Comparison of ENCODE assay signal across 24 cellular contexts in genomic region chr6:36542041-36542440, GRCh38. TPM values are rescaled to one million over a fixed set of nuclear protein-coding genes. Genes with fewer than 3 reads are reported as not detected.
DNase-seq lines count a peak whose midpoint lies in the region; ATAC-seq and TF ChIP-seq lines count a peak whose summit lies in the region.
"Had no signal": no experiment of that assay in that cellular context is flagged by ENCODE, and none has a peak within 500 bp of the region (broad histone marks: within the 10 kb centered on the region; RNA-seq: fewer than 3 reads in every experiment).

No MANE protein-coding gene starts in this region.

- H3K36me3 ChIP-seq in CD4-positive, alpha-beta memory T cell (ENCODE audit: insufficient read depth, low read length) = peaks cover 32% of the 10 kb centered on the region

- peak overlapping the region; percentile 25 for H3K27ac Mint-ChIP-seq in activated CD4-positive, alpha-beta T cell treated with anti-CD3 and anti-CD28 coated beads, Interleukin-2, amount 10 ng/mL, durations not matched to agents 24 days and 14 days
- peak overlapping the region in 5 of 7 donors; percentile 47 to 94 (median 68) for H3K27ac Mint-ChIP-seq in CD4-positive, alpha-beta memory T cell
- H3K27ac Mint-ChIP-seq in activated CD4-positive, alpha-beta memory T cell treated with anti-CD3 and anti-CD28 coated beads for 36 hours = peak overlapping the region; percentile 57
- H3K27ac Mint-ChIP-seq in naive thymus-derived CD8-positive, alpha-beta T cell = peak overlapping the region in 9 of 10 donors; percentile 61 to 99 (median 96)

- intact Hi-C loops in activated CD4-positive, alpha-beta T cell treated with anti-CD3 and anti-CD28 coated beads, Interleukin-2, amount 10 ng/mL, durations not matched to agents 24 days and 14 days (cut with micrococcal nuclease) = no loop called here
- intact Hi-C loops in CD4-positive, alpha-beta memory T cell (cut with micrococcal nuclease) = no loop called here
- intact Hi-C loops in activated CD4-positive, alpha-beta memory T cell treated with anti-CD3 and anti-CD28 coated beads for 36 hours (cut with micrococcal nuclease) = no loop called here

- H3K27me3 Mint-ChIP-seq in activated CD4-positive, alpha-beta T cell treated with anti-CD3 and anti-CD28 coated beads, Interleukin-2, amount 10 ng/mL, durations not matched to agents 24 days and 14 days = no peaks in the 10 kb centered on the region
- no peaks in the 10 kb centered on the region for H3K27me3 Mint-ChIP-seq in CD4-positive, alpha-beta memory T cell
- H3K27me3 Mint-ChIP-seq in activated CD4-positive, alpha-beta memory T cell treated with anti-CD3 and anti-CD28 coated beads for 36 hours = no peaks in the 10 kb centered on the region
- H3K27me3 Mint-ChIP-seq in naive thymus-derived CD8-positive, alpha-beta T cell = no peaks in the 10 kb centered on the region
- H3K27me3 Mint-ChIP-seq: IgD-negative memory B cell had no signal

- H3K27ac ChIP-seq in CD4-positive, alpha-beta memory T cell (ENCODE audit: low read depth, low read length) = peak overlapping the region; percentile 31
- H3K27ac ChIP-seq: epithelial cell of prostate, upper lobe of right lung, VCaP had no signal

- POLR2A ChIA-PET in CD4-positive, alpha-beta memory T cell (lab: Charles Lee; ENCODE audit: partially characterized antibody) = interaction anchor here (0.6 to 7.2 kb wide), 5 partner anchors 10 to 99 kb away, joined by 3 to 214 read pairs (median 5); partner anchors contain the start of genes KCTD20 and SRSF3
- POLR2A ChIA-PET in activated CD4-positive, alpha-beta memory T cell treated with anti-CD3 and anti-CD28 coated beads for 36 hours (lab: Charles Lee) = no interaction called here
- POLR2A ChIA-PET in naive thymus-derived CD8-positive, alpha-beta T cell (lab: Charles Lee) = interaction anchor here (0.9 to 13.0 kb wide), 5 partner anchors 8 to 99 kb away, joined by 3 to 353 read pairs (median 19); partner anchors contain the start of genes KCTD20, PXT1 and SRSF3

- H3K4me3 ChIP-seq in CD4-positive, alpha-beta memory T cell (ENCODE audit: low read length in 2 of 2) = no peak overlapping the region
- H3K4me3 ChIP-seq: lung, upper lobe of right lung had no signal

- no peak for ATAC-seq in naive thymus-derived CD8-positive, alpha-beta T cell
- ATAC-seq: Right ventricle myocardium inferior, upper lobe of right lung had no signal

- no peaks in the 10 kb centered on the region for H3K9me3 Mint-ChIP-seq in activated CD4-positive, alpha-beta T cell treated with anti-CD3 and anti-CD28 coated beads, Interleukin-2, amount 10 ng/mL, durations not matched to agents 24 days and 14 days
- peaks cover 0 to 3% (median 0%) of the 10 kb centered on the region in 8 donors for H3K9me3 Mint-ChIP-seq in CD4-positive, alpha-beta memory T cell
- H3K9me3 Mint-ChIP-seq in activated CD4-positive, alpha-beta memory T cell treated with anti-CD3 and anti-CD28 coated beads for 36 hours = no peaks in the 10 kb centered on the region
- H3K9me3 Mint-ChIP-seq in naive thymus-derived CD8-positive, alpha-beta T cell = peaks cover 0 to under 1% (median 0%) of the 10 kb centered on the region in 9 donors
- H3K9me3 Mint-ChIP-seq: IgD-negative memory B cell had no signal

- H3K36me3 Mint-ChIP-seq in activated CD4-positive, alpha-beta T cell treated with anti-CD3 and anti-CD28 coated beads, Interleukin-2, amount 10 ng/mL, durations not matched to agents 24 days and 14 days (ENCODE audit: low read depth) = peaks cover 41% of the 10 kb centered on the region
- peaks cover 44 to 68% of the 10 kb centered on the region in 2 donors for H3K36me3 Mint-ChIP-seq in CD4-positive, alpha-beta memory T cell
- peaks cover 37% of the 10 kb centered on the region for H3K36me3 Mint-ChIP-seq in activated CD4-positive, alpha-beta memory T cell treated with anti-CD3 and anti-CD28 coated beads for 36 hours
- H3K36me3 Mint-ChIP-seq in naive thymus-derived CD8-positive, alpha-beta T cell = peaks cover 16 to 62% (median 29%) of the 10 kb centered on the region in 3 donors

- TF ChIP-seq CTCF in GM13977 (IDR thresholded peaks at IDR 0.05; ENCODE audit: extremely low read depth, insufficient read depth, missing control alignments) = no peak

- CTCF ChIA-PET in CD4-positive, alpha-beta memory T cell (lab: Charles Lee; ENCODE audit: partially characterized antibody) = interaction anchor here (0.7 to 1.5 kb wide), 2 partner anchors 103 to 114 kb away, joined by 3 to 4 read pairs; no protein-coding TSS in a partner anchor
- CTCF ChIA-PET in activated CD4-positive, alpha-beta memory T cell treated with anti-CD3 and anti-CD28 coated beads for 36 hours (lab: Charles Lee) = interaction anchor here (0.6 kb wide), 1 partner anchor 193 kb away, joined by 4 read pairs; no protein-coding TSS in a partner anchor

- peaks cover 73% of the 10 kb centered on the region for H3K4me1 ChIP-seq in CD4-positive, alpha-beta memory T cell (ENCODE audit: insufficient read depth, low read length)

- no peaks in the 10 kb centered on the region for H3K9me3 ChIP-seq in CD4-positive, alpha-beta memory T cell (ENCODE audit: control insufficient read depth in 1 of 2, low read length in 2 of 2)
- H3K9me3 ChIP-seq: upper lobe of right lung had no signal

- H3K27me3 ChIP-seq in CD4-positive, alpha-beta memory T cell (ENCODE audit: insufficient read depth, low read length) = no peaks in the 10 kb centered on the region
- H3K27me3 ChIP-seq: upper lobe of right lung had no signal

- H3K4me3 Mint-ChIP-seq in activated CD4-positive, alpha-beta T cell treated with anti-CD3 and anti-CD28 coated beads, Interleukin-2, amount 10 ng/mL, durations not matched to agents 24 days and 14 days = peak overlapping the region; percentile 51
- H3K4me3 Mint-ChIP-seq in CD4-positive, alpha-beta memory T cell = peak overlapping the region; percentile 41 to 75 (median 58)
- no peak overlapping the region for H3K4me3 Mint-ChIP-seq in activated CD4-positive, alpha-beta memory T cell treated with anti-CD3 and anti-CD28 coated beads for 36 hours
- peak overlapping the region; percentile 65 to 100 (median 80) for H3K4me3 Mint-ChIP-seq in naive thymus-derived CD8-positive, alpha-beta T cell

- in situ Hi-C loops in GM13977 (cut with MboI; ENCODE audit: low pct_unique_long_range_greater_than_20kb, low sequenced_read_pairs, unreplicated experiment) = no loop called here

- DNase-seq in activated CD4-positive, alpha-beta T cell treated with anti-CD3 and anti-CD28 coated beads, Interleukin-2, amount 10 ng/mL, durations not matched to agents 24 days and 14 days = no peak
- DNase-seq in activated CD4-positive, alpha-beta T cell treated with anti-CD3 and anti-CD28 coated beads, Interleukin-2, amount 50 U/mL, for 48 hours = no peak
- no peak for DNase-seq in CD4-positive, alpha-beta memory T cell
- no peak for DNase-seq in activated CD4-positive, alpha-beta memory T cell treated with anti-CD3 and anti-CD28 coated beads for 36 hours
- DNase-seq in naive thymus-derived CD8-positive, alpha-beta T cell = no peak
- DNase-seq in CD1c-positive myeloid dendritic cell (ENCODE audit: extremely low spot score) (no peak), NCI-H446 treated with DMSO at 0.1 percent for 48 hours (lab: John Stamatoyannopoulos, UW) (no peak), GM13977 (ENCODE audit: low spot score) (no peak)
- DNase-seq: amniotic stem cell; DMS153; foreskin melanocyte; GF-D8; hippocampal formation; MM.1S; NCI-H1436; NCI-H2171 treated with DMSO at 0.1 percent for 48 hours; nucleus accumbens; stimulated activated CD4-positive, alpha-beta T cell treated with anti-CD3 and anti-CD28 coated beads, Interleukin-12 subunit alpha, Interleukin-12 subunit beta, amount 100 ng/mL, for 4 hours; upper lobe of right lung had no signal

- H3K4me1 Mint-ChIP-seq in activated CD4-positive, alpha-beta T cell treated with anti-CD3 and anti-CD28 coated beads, Interleukin-2, amount 10 ng/mL, durations not matched to agents 24 days and 14 days = peaks cover 43% of the 10 kb centered on the region
- H3K4me1 Mint-ChIP-seq in CD4-positive, alpha-beta memory T cell = peaks cover 30 to 77% (median 42%) of the 10 kb centered on the region in 4 donors
- peaks cover 50% of the 10 kb centered on the region for H3K4me1 Mint-ChIP-seq in activated CD4-positive, alpha-beta memory T cell treated with anti-CD3 and anti-CD28 coated beads for 36 hours (ENCODE audit: low read depth)
- peaks cover 11 to 71% (median 58%) of the 10 kb centered on the region in 4 donors for H3K4me1 Mint-ChIP-seq in naive thymus-derived CD8-positive, alpha-beta T cell

RNA-seq across cellular contexts. Expression of gene STK38, which starts 5.2 kb away (rescaled TPM):
- total RNA-seq in activated CD4-positive, alpha-beta T cell treated with anti-CD3 and anti-CD28 coated beads, Interleukin-2, amount 10 ng/mL, durations not matched to agents 24 days and 14 days = 20.7 and 21.5 TPM in 2 replicates
- 100 to 1,000 TPM; 186 to 190 TPM for total RNA-seq in CD4-positive, alpha-beta memory T cell
- polyA plus RNA-seq in CD4-positive, alpha-beta memory T cell = 100 to 1,000 TPM in 1 of 2 donors, 10 to 100 TPM in 1; 54.3 to 124 TPM
- total RNA-seq in activated CD4-positive, alpha-beta memory T cell treated with anti-CD3 and anti-CD28 coated beads for 36 hours = 10 to 100 TPM; 25.8 to 27.5 TPM
- 100 to 1,000 TPM; 151 to 163 TPM for total RNA-seq in naive thymus-derived CD8-positive, alpha-beta T cell
- 10 to 100 TPM; 46.4 to 79.6 (median 52.8) TPM for polyA plus RNA-seq in naive thymus-derived CD8-positive, alpha-beta T cell

RNA-seq across cellular contexts. Expression of gene SRSF3, which starts 52.1 kb away (rescaled TPM):
- total RNA-seq in activated CD4-positive, alpha-beta T cell treated with anti-CD3 and anti-CD28 coated beads, Interleukin-2, amount 10 ng/mL, durations not matched to agents 24 days and 14 days = 532 and 572 TPM in 2 replicates
- 100 to 1,000 TPM; 337 to 350 TPM for total RNA-seq in CD4-positive, alpha-beta memory T cell
- polyA plus RNA-seq in CD4-positive, alpha-beta memory T cell = 100 to 1,000 TPM; 293 to 328 TPM
- total RNA-seq in activated CD4-positive, alpha-beta memory T cell treated with anti-CD3 and anti-CD28 coated beads for 36 hours = 100 to 1,000 TPM; 390 to 392 TPM
- total RNA-seq in naive thymus-derived CD8-positive, alpha-beta T cell = 100 to 1,000 TPM; 357 to 359 TPM
- polyA plus RNA-seq in naive thymus-derived CD8-positive, alpha-beta T cell = 100 to 1,000 TPM; 268 to 375 (median 332) TPM

Comparison
In these comparisons a context has a peak if more than half of its experiments do, and no peak if none do; other contexts are left out.
1. H3K27ac Mint-ChIP-seq: peak in every context shown above with its lines; median percentile 96 in naive thymus-derived CD8-positive, alpha-beta T cell; 68 in CD4-positive, alpha-beta memory T cell; 57 in activated CD4-positive, alpha-beta memory T cell treated with anti-CD3 and anti-CD28 coated beads for 36 hours; 25 in activated CD4-positive, alpha-beta T cell treated with anti-CD3 and anti-CD28 coated beads, Interleukin-2, amount 10 ng/mL, durations not matched to agents 24 days and 14 days.